ENCODE assay signal across 18 cellular contexts in the genomic region with DNA sequence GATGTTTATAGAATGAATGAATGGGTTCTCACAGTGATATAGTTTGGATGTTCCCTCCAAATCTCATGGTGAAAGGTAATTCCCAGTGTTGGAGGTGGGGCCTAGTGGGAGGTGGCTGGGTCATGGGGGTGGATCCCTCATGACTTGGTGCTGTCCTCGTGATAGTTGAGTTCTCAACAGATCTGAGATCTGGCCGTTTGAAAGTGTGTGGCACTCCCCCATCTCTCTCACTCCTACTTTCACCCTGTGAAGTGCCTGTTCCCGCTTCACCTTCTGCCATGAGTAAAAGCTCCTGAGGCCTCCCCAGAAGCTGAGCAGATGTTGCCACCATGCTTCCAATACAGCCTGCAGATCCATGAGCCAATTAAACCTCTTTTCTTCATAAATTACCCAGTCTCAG.
DNase-seq lines count a peak whose midpoint lies in the region; ATAC-seq, FAIRE-seq and TF ChIP-seq lines count a peak whose summit lies in the region.
"Had no signal": no experiment of that assay in that cellular context is flagged by ENCODE, and none has a peak within 500 bp of the region (broad histone marks: within the 10 kb centered on the region; RNA-seq: fewer than 3 reads in every experiment).

No MANE protein-coding gene starts in this region.

- no peak for ATAC-seq in GM18517 (IDR thresholded peaks at IDR 0.05; ENCODE audit: unreplicated experiment)

- H3K4me3 Mint-ChIP-seq in type B pancreatic cell (no peak overlapping the region), chondrocyte (ENCODE audit: unreplicated experiment) (no peak overlapping the region)
- H3K4me3 Mint-ChIP-seq: CD14-positive monocyte; CD4-positive, alpha-beta memory T cell; H9 had no signal

- H3K27me3 Mint-ChIP-seq in type B pancreatic cell (peaks cover 3% of the 10 kb centered on the region), chondrocyte (ENCODE audit: low read depth) (peaks cover 23% of the 10 kb centered on the region)

- peak; percentile 36 for FAIRE-seq in bronchial epithelial cell (lab: Jason Lieb, UNC)
- FAIRE-seq: GM19239, H1 had no signal

- H3K4me3 ChIP-seq in bronchial epithelial cell (ENCODE audit: low read depth, low read length), result no peak overlapping the region
- H3K4me3 ChIP-seq: BLaER1 had no signal

- H3K9me3 Mint-ChIP-seq in type B pancreatic cell, result no peaks in the 10 kb centered on the region
- no peaks in the 10 kb centered on the region for H3K9me3 Mint-ChIP-seq in chondrocyte (ENCODE audit: low read depth)
- H3K9me3 Mint-ChIP-seq: CD14-positive monocyte; CD4-positive, alpha-beta memory T cell; H9 had no signal

- H3K27ac Mint-ChIP-seq in type B pancreatic cell (peak overlapping the region; percentile 43), chondrocyte (ENCODE audit: unreplicated experiment) (no peak overlapping the region)
- H3K27ac Mint-ChIP-seq: CD14-positive monocyte; CD4-positive, alpha-beta memory T cell had no signal

- H3K27me3 ChIP-seq in bronchial epithelial cell (ENCODE audit: control insufficient read depth, insufficient read depth, low read length), result peaks cover 3% of the 10 kb centered on the region
- H3K27me3 ChIP-seq: BLaER1 had no signal

- TF ChIP-seq CTCF in bronchial epithelial cell (IDR thresholded peaks at IDR 0.05; ENCODE audit: insufficient read depth, low read length, severe bottlenecking), result no peak
- TF ChIP-seq CTCF in type B pancreatic cell (conservative IDR thresholded peaks at IDR 0.05), result no peak
- TF ChIP-seq CTCF in chondrocyte (IDR thresholded peaks at IDR 0.05), result no peak

- DNase-seq in NCI-H2171 treated with DMSO at 0.1 percent for 48 hours (lab: John Stamatoyannopoulos, UW) (peak; percentile 17), NCI-H2171 (lab: John Stamatoyannopoulos, UW) (no peak), OCI-M1 (lab: John Stamatoyannopoulos, UW) (peak; percentile 19), bronchial epithelial cell (ENCODE audit: low read depth) (no peak), type B pancreatic cell (ENCODE audit: extremely low spot score, unreplicated experiment) (no peak), chondrocyte (ENCODE audit: low spot score) (no peak)
- no peak for DNase-seq in activated CD8-positive, alpha-beta memory T cell treated with anti-CD3 and anti-CD28 coated beads, Interleukin-2, amount 50 U/mL, for 48 hours
- DNase-seq: 8988T; Calu3; CD4-positive, alpha-beta memory T cell; DMS79; GDM1; H9 had no signal

- no peaks in the 10 kb centered on the region for H3K36me3 Mint-ChIP-seq in type B pancreatic cell
- peaks cover 2% of the 10 kb centered on the region for H3K36me3 Mint-ChIP-seq in chondrocyte (ENCODE audit: low read depth)
- H3K36me3 Mint-ChIP-seq: CD14-positive monocyte; CD4-positive, alpha-beta memory T cell had no signal

- peaks cover 18% of the 10 kb centered on the region for H3K4me1 Mint-ChIP-seq in type B pancreatic cell (ENCODE audit: unreplicated experiment)
- peaks cover 5% of the 10 kb centered on the region for H3K4me1 Mint-ChIP-seq in chondrocyte (ENCODE audit: low read depth)
- H3K4me1 Mint-ChIP-seq: CD4-positive, alpha-beta memory T cell had no signal

- H3K36me3 ChIP-seq in bronchial epithelial cell (ENCODE audit: control insufficient read depth, insufficient read depth, low read length), result no peaks in the 10 kb centered on the region
- H3K36me3 ChIP-seq: BLaER1 had no signal

Comparison
In these comparisons a context has a peak if more than half of its experiments do, and no peak if none do; other contexts are left out.
1. DNase-seq: peak in NCI-H2171 treated with DMSO at 0.1 percent for 48 hours (single experiment) and OCI-M1 (single experiment); none in NCI-H2171 (single experiment), bronchial epithelial cell (single experiment), type B pancreatic cell (single experiment), activated CD8-positive, alpha-beta memory T cell treated with anti-CD3 and anti-CD28 coated beads, Interleukin-2, amount 50 U/mL, for 48 hours (single experiment) and chondrocyte (single experiment).